9 cellular contexts compared by ENCODE assay signal in genomic region chr12:122067966-122068365, GRCh38. TPM values are rescaled to one million over a fixed set of nuclear protein-coding genes. Genes with fewer than 3 reads are reported as not detected.
DNase-seq lines count a peak whose midpoint lies in the region; ATAC-seq and TF ChIP-seq lines count a peak whose summit lies in the region.
"Had no signal": no experiment of that assay in that cellular context is flagged by ENCODE, and none has a peak within 500 bp of the region (broad histone marks: within the 10 kb centered on the region; RNA-seq: fewer than 3 reads in every experiment).

No MANE protein-coding gene starts in this region.

- no peak overlapping the region for H3K4me3 ChIP-seq in IMR-90 (ENCODE audit: insufficient read depth, low read depth, low read length)

- peak overlapping the region; percentile 72 for H3K4me2 ChIP-seq in IMR-90 (ENCODE audit: low read depth, low read length)

- CTCF ChIA-PET in IMR-90 (lab: Yijun Ruan, JAX) = interaction anchor here (1.6 kb wide), 1 partner anchor 13 kb away, joined by 4 read pairs; no protein-coding TSS in a partner anchor

- no peak overlapping the region for H2BK20ac ChIP-seq in IMR-90 (ENCODE audit: low read depth, low read length)

- no peak overlapping the region for H3K9ac ChIP-seq in IMR-90 (ENCODE audit: low read depth, low read length)

- intact Hi-C loops in IMR-90 (cut with micrococcal nuclease) = no loop called here

- no peaks in the 10 kb centered on the region for H3K9me3 Mint-ChIP-seq in activated naive CD8-positive, alpha-beta T cell treated with anti-CD3 and anti-CD28 coated beads, Interleukin-2, amount 50 U/mL, for 24 hours
- H3K9me3 Mint-ChIP-seq in progenitor cell of endocrine pancreas (ENCODE audit: low read depth) = no peaks in the 10 kb centered on the region

- no peak overlapping the region for H2BK5ac ChIP-seq in IMR-90 (ENCODE audit: low read depth, low read length, poor library complexity, severe bottlenecking)

- H3K56ac ChIP-seq in IMR-90 (ENCODE audit: extremely low read depth, insufficient read depth, low read length) = no peak overlapping the region

- peaks cover 2% of the 10 kb centered on the region for H3K27me3 Mint-ChIP-seq in activated naive CD8-positive, alpha-beta T cell treated with anti-CD3 and anti-CD28 coated beads, Interleukin-2, amount 50 U/mL, for 24 hours
- H3K27me3 Mint-ChIP-seq in progenitor cell of endocrine pancreas = no peaks in the 10 kb centered on the region

- H2AK9ac ChIP-seq in IMR-90 (replicated peaks; ENCODE audit: low read depth, low read length, poor library complexity) = no peak overlapping the region

- dilution Hi-C loops in IMR-90 (cut with HindIII; ENCODE audit: low sequenced_read_pairs, unreplicated experiment) = no loop called here

- H4K8ac ChIP-seq in IMR-90 (ENCODE audit: low read depth in 2 of 2, low read length in 2 of 2) = no peak overlapping the region

- peaks cover 33% of the 10 kb centered on the region for H3K4me1 ChIP-seq in IMR-90 (ENCODE audit: control insufficient read depth, insufficient read depth, low read length)

- H3K79me1 ChIP-seq in IMR-90 (ENCODE audit: low read depth in 1 of 2, low read length in 2 of 2) = peaks cover 0 to 19% of the 10 kb centered on the region in 2 experiments; a peak in 2 of 4 replicates

- TF ChIP-seq CTCF in GM20000 (IDR thresholded peaks at IDR 0.05; ENCODE audit: extremely low read depth, missing control alignments) (no peak), IMR-90 (conservative IDR thresholded peaks at IDR 0.05; ENCODE audit: low read depth, low read length) (no peak), progenitor cell of endocrine pancreas (IDR thresholded peaks at IDR 0.05; ENCODE audit: unreplicated experiment) (no peak)

- peaks cover 29% of the 10 kb centered on the region for H3K4me1 Mint-ChIP-seq in activated naive CD8-positive, alpha-beta T cell treated with anti-CD3 and anti-CD28 coated beads, Interleukin-2, amount 50 U/mL, for 24 hours
- peaks cover 13% of the 10 kb centered on the region for H3K4me1 Mint-ChIP-seq in progenitor cell of endocrine pancreas (ENCODE audit: low read depth)

- H2BK120ac ChIP-seq in IMR-90 (ENCODE audit: low read depth, low read length) = no peak overlapping the region

- no peak overlapping the region for H2AK5ac ChIP-seq in IMR-90 (ENCODE audit: low read depth, low read length)

- no peak overlapping the region for H4K5ac ChIP-seq in IMR-90 (ENCODE audit: low read depth, low read length)

- no TSS peak for BruUV-seq in IMR-90 (replicated peaks; lab: Mats Ljungman, UMichigan)

- H3K4me3 Mint-ChIP-seq in activated naive CD8-positive, alpha-beta T cell treated with anti-CD3 and anti-CD28 coated beads, Interleukin-2, amount 50 U/mL, for 24 hours = peak overlapping the region; percentile 62
- H3K4me3 Mint-ChIP-seq in progenitor cell of endocrine pancreas (ENCODE audit: low read depth) = no peak overlapping the region

- H4K91ac ChIP-seq in IMR-90 (ENCODE audit: insufficient read depth, low read depth, low read length) = no peak overlapping the region

- H3K9me1 ChIP-seq in IMR-90 (ENCODE audit: insufficient read depth, low read length) = peaks cover 18% of the 10 kb centered on the region

- H3K36me3 ChIP-seq in IMR-90 (ENCODE audit: control insufficient read depth, insufficient read depth, low read length) = no peaks in the 10 kb centered on the region

- no peaks in the 10 kb centered on the region for H3K9me3 ChIP-seq in IMR-90 (ENCODE audit: control insufficient read depth, insufficient read depth, low read length)

- peak overlapping the region; percentile 55 for H3K27ac Mint-ChIP-seq in activated naive CD8-positive, alpha-beta T cell treated with anti-CD3 and anti-CD28 coated beads, Interleukin-2, amount 50 U/mL, for 24 hours
- peak overlapping the region; percentile 86 for H3K27ac Mint-ChIP-seq in progenitor cell of endocrine pancreas

- H3K4ac ChIP-seq in IMR-90 (ENCODE audit: low read depth, low read length) = no peak overlapping the region

- TF ChIP-seq RAD21 in IMR-90 (IDR thresholded peaks at IDR 0.05; ENCODE audit: low read length) = peak; percentile 24; the same call in 1 of the 2 replicates

- peak; percentile 30 for ATAC-seq in IMR-90 (ENCODE audit: low read depth)
- peak; percentile 55 for ATAC-seq in activated naive CD8-positive, alpha-beta T cell treated with anti-CD3 and anti-CD28 coated beads, Interleukin-2, amount 50 U/mL, for 24 hours

- H3K14ac ChIP-seq in IMR-90 (replicated peaks; ENCODE audit: low read depth, low read length) = no peak overlapping the region

- DNase-seq in EH (ENCODE audit: low read depth) (peak; percentile 65), GM20000 (ENCODE audit: low spot score) (peak; percentile 85), IMR-90 (peak; percentile 89), progenitor cell of endocrine pancreas (ENCODE audit: low spot score, unreplicated experiment) (no peak), NCI-H748 (lab: John Stamatoyannopoulos, UW; ENCODE audit: unreplicated experiment) (no peak), ACHN (no peak), SIG-M5 (lab: John Stamatoyannopoulos, UW) (no peak)
- DNase-seq in activated naive CD8-positive, alpha-beta T cell treated with anti-CD3 and anti-CD28 coated beads, Interleukin-2, amount 50 U/mL, for 24 hours = peak; percentile 54

- H4K20me1 ChIP-seq in IMR-90 (ENCODE audit: insufficient read depth, low read length) = no peaks in the 10 kb centered on the region; the same call in 1 of the 2 replicates

- peak overlapping the region; percentile 38 for H2AFZ ChIP-seq in IMR-90 (replicated peaks; ENCODE audit: low read length, poor library complexity)

- no peak overlapping the region for H3K23ac ChIP-seq in IMR-90 (ENCODE audit: low read depth, low read length)

- H3K27me3 ChIP-seq in IMR-90 (ENCODE audit: control insufficient read depth, insufficient read depth, low read length) = no peaks in the 10 kb centered on the region

- H3K36me3 Mint-ChIP-seq in activated naive CD8-positive, alpha-beta T cell treated with anti-CD3 and anti-CD28 coated beads, Interleukin-2, amount 50 U/mL, for 24 hours (ENCODE audit: low read depth) = no peaks in the 10 kb centered on the region
- H3K36me3 Mint-ChIP-seq in progenitor cell of endocrine pancreas (ENCODE audit: insufficient read depth) = no peaks in the 10 kb centered on the region

- in situ Hi-C loops in IMR-90 (cut with MboI; ENCODE audit: low sequenced_read_pairs) (no loop called here), ACHN (cut with HindIII; ENCODE audit: low pct_ligation_motif_present, low pct_unique_long_range_greater_than_20kb, low sequenced_read_pairs) (no loop called here)

- 15% methylated on average over 10 of the region's 13 CpGs; no CpG with 5 or more reads in 1 of the 2 experiments for WGBS in IMR-90 (ENCODE audit: extremely low coverage in 2 of 2, insufficient read length in 1 of 2), 2 experiments

- TF ChIP-seq POLR2A in IMR-90 (IDR thresholded peaks at IDR 0.05; ENCODE audit: low read depth, low read length) = no peak

- no peak overlapping the region for H3K18ac ChIP-seq in IMR-90 (ENCODE audit: low read depth, low read length)

- no peak overlapping the region for H2BK15ac ChIP-seq in IMR-90 (ENCODE audit: low read depth, low read length)

- POLR2A ChIA-PET in IMR-90 (lab: Charles Lee; ENCODE audit: unreplicated experiment) = interaction anchor here (0.6 kb wide), 1 partner anchor 13 kb away, joined by 3 read pairs; no protein-coding TSS in a partner anchor

- peak overlapping the region; percentile 50; the same call in 1 of the 2 replicates for H3K27ac ChIP-seq in IMR-90 (ENCODE audit: insufficient read depth, low read length)
- H3K27ac ChIP-seq: HL-60 had no signal

TF ChIP-seq in IMR-90, 13 proteins besides CTCF, POLR2A, EP300 and RAD21 (continues in another document):
- TF ChIP-seq CHD1 (IDR thresholded peaks at IDR 0.05; ENCODE audit: low read depth, low read length) (no peak), MXI1 (IDR thresholded peaks at IDR 0.05; ENCODE audit: borderline replicate concordance, low read depth, low read length) (peak; percentile 39; the same call in 1 of the 2 replicates), BHLHE40 (IDR thresholded peaks at IDR 0.05; ENCODE audit: low read depth, low read length) (peak; percentile 31; the same call in 1 of the 2 replicates), MAFK (IDR thresholded peaks at IDR 0.05; ENCODE audit: low read depth, low read length) (no peak), MAZ (IDR thresholded peaks at IDR 0.05; ENCODE audit: borderline replicate concordance, low read depth, low read length) (no peak), ELK1 (IDR thresholded peaks at IDR 0.05; ENCODE audit: borderline replicate concordance, low read depth, low read length) (no peak), RCOR1 (IDR thresholded peaks at IDR 0.05; ENCODE audit: insufficient replicate concordance, low read length) (no peak), RFX5 (IDR thresholded peaks at IDR 0.05; ENCODE audit: low read depth, low read length) (no peak), FOS (IDR thresholded peaks at IDR 0.05; ENCODE audit: low read depth, low read length) (no peak), USF2 (IDR thresholded peaks at IDR 0.05; ENCODE audit: low read depth, low read length) (peak; percentile 54; the same call in 1 of the 2 replicates)

RNA-seq across cellular contexts. Expression of gene MLXIP, which starts 10.6 kb away (rescaled TPM):
- total RNA-seq in IMR-90 (2012; rRNA removed) (2.7 and 3.1 TPM in 2 replicates), progenitor cell of endocrine pancreas (48.6 and 48.7 TPM in 2 replicates)
- 9.5 and 10.8 TPM in 2 replicates for polyA plus RNA-seq in IMR-90 (2012; rRNA removed)
- 5.9 and 8.8 TPM in 2 replicates for polyA plus RNA-seq in IMR-90 (2012; cell fraction: cytosol; rRNA removed)
- polyA plus RNA-seq in IMR-90 (2012; cell fraction: nucleus; rRNA removed; ENCODE audit: low replicate concordance) = 29.1 and 35.2 TPM in 2 replicates

RNA-seq across cellular contexts. Expression of gene BCL7A, which starts 46.3 kb away (rescaled TPM):
- total RNA-seq in IMR-90 (2012; rRNA removed) = 5.6 and 6.1 TPM in 2 replicates
- polyA plus RNA-seq in IMR-90 (2012; rRNA removed) = 7.9 and 8.6 TPM in 2 replicates
- 6.7 and 7.3 TPM in 2 replicates for polyA plus RNA-seq in IMR-90 (2012; cell fraction: cytosol; rRNA removed)
- polyA plus RNA-seq in IMR-90 (2012; cell fraction: nucleus; rRNA removed; ENCODE audit: low replicate concordance) = 6.3 and 6.4 TPM in 2 replicates
- 43.7 and 49.3 TPM in 2 replicates for total RNA-seq in progenitor cell of endocrine pancreas

Comparison
In these comparisons a context has a peak if more than half of its experiments do, and no peak if none do; other contexts are left out.
1. DNase-seq: peak in EH (single experiment), GM20000 (single experiment), IMR-90 (single experiment) and activated naive CD8-positive, alpha-beta T cell treated with anti-CD3 and anti-CD28 coated beads, Interleukin-2, amount 50 U/mL, for 24 hours (single experiment); none in progenitor cell of endocrine pancreas (single experiment), NCI-H748 (single experiment), ACHN (single experiment) and SIG-M5 (single experiment).
2. RNA of gene MLXIP, which starts 10.6 kb away (total RNA-seq): 48.6 to 48.7 TPM in progenitor cell of endocrine pancreas; 2.7 to 3.1 TPM in IMR-90; every median in the first group is over 10 times any median in the second.